In genomic region chr2:138502253-138503086, GRCh38 we compare ENCODE assay signal across 1 cellular context.
TF ChIP-seq lines count a peak whose summit lies in the region.

No MANE protein-coding gene starts in this region.

TF ChIP-seq in HepG2, 621 proteins besides CTCF, POLR2A, EP300 and RAD21 (continued from another document and continues in another):
- TF ChIP-seq ZIK1 (CRISPR knock-in tag; IDR thresholded peaks at IDR 0.05; ENCODE audit: borderline replicate concordance, low read depth) (0 out of 2 replicates have a peak, but pooled peaks have one; percentile 21), ZBTB8A (CRISPR knock-in tag; IDR thresholded peaks at IDR 0.05; ENCODE audit: borderline replicate concordance, low read depth) (peak; percentile 71; the same call in 1 of the 2 replicates), FOXP4 (CRISPR knock-in tag; IDR thresholded peaks at IDR 0.05) (peak; percentile 37; the same call in 1 of the 2 replicates), ZNF343 (CRISPR knock-in tag; IDR thresholded peaks at IDR 0.05) (no peak), THAP11 (CRISPR knock-in tag; IDR thresholded peaks at IDR 0.05) (peak; percentile 8; the same call in 1 of the 2 replicates), IRF2 (CRISPR knock-in tag; IDR thresholded peaks at IDR 0.05) (0 out of 2 replicates have a peak, but pooled peaks have one; percentile 18), TARDBP (CRISPR knock-in tag; IDR thresholded peaks at IDR 0.05) (peak; percentile 57), KDM5A (IDR thresholded peaks at IDR 0.05; ENCODE audit: borderline replicate concordance, low read length) (no peak; the same call in 1 of the 2 replicates), ZNF550 (CRISPR knock-in tag; IDR thresholded peaks at IDR 0.05; ENCODE audit: borderline replicate concordance) (no peak), ARHGAP35 (CRISPR knock-in tag; IDR thresholded peaks at IDR 0.05; ENCODE audit: borderline replicate concordance) (0 out of 2 replicates have a peak, but pooled peaks have one; percentile 41), ZNF7 (CRISPR knock-in tag; IDR thresholded peaks at IDR 0.05) (0 out of 2 replicates have a peak, but pooled peaks have one; percentile 16), EHMT2 (IDR thresholded peaks at IDR 0.05; ENCODE audit: borderline replicate concordance, low read depth, low read length) (no peak), NKX3-1 (CRISPR knock-in tag; IDR thresholded peaks at IDR 0.05) (peak; percentile 64; the same call in 1 of the 2 replicates), DMAP1 (CRISPR knock-in tag; IDR thresholded peaks at IDR 0.05) (0 out of 2 replicates have a peak, but pooled peaks have one; percentile 5), ZNF543 (CRISPR knock-in tag; IDR thresholded peaks at IDR 0.05) (no peak), ZNF441 (CRISPR knock-in tag; IDR thresholded peaks at IDR 0.05; ENCODE audit: borderline replicate concordance) (peak; percentile 66; the same call in 1 of the 2 replicates), TAF1 (CRISPR knock-in tag; IDR thresholded peaks at IDR 0.05) (peak; percentile 4; the same call in 1 of the 2 replicates), THYN1 (CRISPR knock-in tag; IDR thresholded peaks at IDR 0.05; ENCODE audit: borderline replicate concordance, low read depth) (no peak), KLF12 (CRISPR knock-in tag; IDR thresholded peaks at IDR 0.05; ENCODE audit: borderline replicate concordance) (0 out of 2 replicates have a peak, but pooled peaks have one; percentile 18), ZNF605 (CRISPR knock-in tag; IDR thresholded peaks at IDR 0.05) (no peak), ZFP90 (CRISPR knock-in tag; IDR thresholded peaks at IDR 0.05; ENCODE audit: borderline replicate concordance) (peak; percentile 69; the same call in 1 of the 2 replicates), ZUFSP (CRISPR knock-in tag; IDR thresholded peaks at IDR 0.05; ENCODE audit: borderline replicate concordance) (no peak), YEATS4 (CRISPR knock-in tag; IDR thresholded peaks at IDR 0.05; ENCODE audit: borderline replicate concordance) (0 out of 2 replicates have a peak, but pooled peaks have one; percentile 7), PLRG1 (conservative IDR thresholded peaks at IDR 0.05) (no peak), PHF8 (CRISPR knock-in tag; IDR thresholded peaks at IDR 0.05) (peak; percentile 43; the same call in 1 of the 2 replicates), ZNF253 (CRISPR knock-in tag; IDR thresholded peaks at IDR 0.05; ENCODE audit: borderline replicate concordance) (0 out of 2 replicates have a peak, but pooled peaks have one; percentile 48), MYC (CRISPR knock-in tag; IDR thresholded peaks at IDR 0.05; ENCODE audit: borderline replicate concordance) (0 out of 2 replicates have a peak, but pooled peaks have one; percentile 26), ZSCAN25 (CRISPR knock-in tag; IDR thresholded peaks at IDR 0.05) (0 out of 2 replicates have a peak, but pooled peaks have one; percentile 26), SNAPC2 (CRISPR knock-in tag; IDR thresholded peaks at IDR 0.05) (0 out of 2 replicates have a peak, but pooled peaks have one; percentile 53), MBNL3 (CRISPR knock-in tag; conservative IDR thresholded peaks at IDR 0.05) (no peak), BORCS8-MEF2B (CRISPR knock-in tag; IDR thresholded peaks at IDR 0.05) (peak; percentile 84), SRY (CRISPR knock-in tag; IDR thresholded peaks at IDR 0.05) (0 out of 2 replicates have a peak, but pooled peaks have one; percentile 38), E2F5 (CRISPR knock-in tag; conservative IDR thresholded peaks at IDR 0.05) (no peak), ZFP82 (CRISPR knock-in tag; IDR thresholded peaks at IDR 0.05; ENCODE audit: borderline replicate concordance) (0 out of 2 replicates have a peak, but pooled peaks have one; percentile 1), REPIN1 (CRISPR knock-in tag; IDR thresholded peaks at IDR 0.05; ENCODE audit: borderline replicate concordance, low read depth) (peak; percentile 30; the same call in 1 of the 2 replicates), KDM5B (CRISPR knock-in tag; IDR thresholded peaks at IDR 0.05; ENCODE audit: borderline replicate concordance) (peak; percentile 28; the same call in 1 of the 2 replicates), ATM (IDR thresholded peaks at IDR 0.05; ENCODE audit: borderline replicate concordance) (no peak), SAP130 (CRISPR knock-in tag; IDR thresholded peaks at IDR 0.05; ENCODE audit: low read depth) (0 out of 2 replicates have a peak, but pooled peaks have one; percentile 9), ZNF878 (CRISPR knock-in tag; IDR thresholded peaks at IDR 0.05) (0 out of 2 replicates have a peak, but pooled peaks have one; percentile 34), PBX3 (CRISPR knock-in tag; IDR thresholded peaks at IDR 0.05; ENCODE audit: borderline replicate concordance) (0 out of 2 replicates have a peak, but pooled peaks have one; percentile 47), ZNF646 (CRISPR knock-in tag; IDR thresholded peaks at IDR 0.05) (no peak), TFDP1 (CRISPR knock-in tag; IDR thresholded peaks at IDR 0.05; ENCODE audit: borderline replicate concordance) (no peak), CHCHD3 (CRISPR knock-in tag; IDR thresholded peaks at IDR 0.05) (no peak), GLI4 (CRISPR knock-in tag; IDR thresholded peaks at IDR 0.05; ENCODE audit: borderline replicate concordance) (0 out of 2 replicates have a peak, but pooled peaks have one; percentile 53), TEAD3 (CRISPR knock-in tag; optimal IDR thresholded peaks at IDR 0.05; ENCODE audit: borderline replicate concordance) (peak; percentile 29)
